14 cellular contexts compared by ENCODE assay signal in genomic region chr16:81029930-81030604, GRCh38. TPM values are rescaled to one million over a fixed set of nuclear protein-coding genes. Genes with fewer than 3 reads are reported as not detected.
"Had no signal": no experiment of that assay in that cellular context is flagged by ENCODE, and none has a peak within 500 bp of the region (broad histone marks: within the 10 kb centered on the region; RNA-seq: fewer than 3 reads in every experiment).

No MANE protein-coding gene starts in this region.

- H3K27me3 Mint-ChIP-seq: activated naive CD8-positive, alpha-beta T cell treated with anti-CD3 and anti-CD28 coated beads, Interleukin-2, amount 10 ng/mL, durations not matched to agents 7 days and 5 days; memory B cell; stimulated activated memory B cell treated with anti-CD40 and anti-IgM and Interleukin-4, amounts not matched to agents 10 μg/mL and 1 μg/mL and 100 μg/mL, for 72 hours had no signal

- ATAC-seq: body of pancreas; foreskin keratinocyte; stimulated activated memory B cell treated with anti-CD40 and anti-IgM and Interleukin-4, amounts not matched to agents 10 μg/mL and 1 μg/mL and 100 μg/mL, for 72 hours; upper lobe of right lung had no signal

- H3K4me3 Mint-ChIP-seq: activated naive CD8-positive, alpha-beta T cell treated with anti-CD3 and anti-CD28 coated beads, Interleukin-2, amount 10 ng/mL, durations not matched to agents 7 days and 5 days; endodermal cell; memory B cell; stimulated activated memory B cell treated with anti-CD40 and anti-IgM and Interleukin-4, amounts not matched to agents 10 μg/mL and 1 μg/mL and 100 μg/mL, for 72 hours had no signal

- H3K4me1 Mint-ChIP-seq: activated naive CD8-positive, alpha-beta T cell treated with anti-CD3 and anti-CD28 coated beads, Interleukin-2, amount 10 ng/mL, durations not matched to agents 7 days and 5 days; endodermal cell; memory B cell; stimulated activated memory B cell treated with anti-CD40 and anti-IgM and Interleukin-4, amounts not matched to agents 10 μg/mL and 1 μg/mL and 100 μg/mL, for 72 hours had no signal

- H3K27ac Mint-ChIP-seq: activated naive CD8-positive, alpha-beta T cell treated with anti-CD3 and anti-CD28 coated beads, Interleukin-2, amount 10 ng/mL, durations not matched to agents 7 days and 5 days; endodermal cell; memory B cell; stimulated activated memory B cell treated with anti-CD40 and anti-IgM and Interleukin-4, amounts not matched to agents 10 μg/mL and 1 μg/mL and 100 μg/mL, for 72 hours had no signal

- DNase-seq: activated effector memory CD4-positive, alpha-beta T cell treated with anti-CD3 and anti-CD28 coated beads, Interleukin-2, amount 50 U/mL, for 16 hours; activated naive CD8-positive, alpha-beta T cell treated with anti-CD3 and anti-CD28 coated beads, Interleukin-2, amount 10 ng/mL, durations not matched to agents 7 days and 5 days; body of pancreas; endodermal cell; foreskin keratinocyte; retina; spleen; SW 1271; upper lobe of right lung had no signal

- H3K9me3 Mint-ChIP-seq: activated naive CD8-positive, alpha-beta T cell treated with anti-CD3 and anti-CD28 coated beads, Interleukin-2, amount 10 ng/mL, durations not matched to agents 7 days and 5 days; memory B cell; stimulated activated memory B cell treated with anti-CD40 and anti-IgM and Interleukin-4, amounts not matched to agents 10 μg/mL and 1 μg/mL and 100 μg/mL, for 72 hours had no signal

RNA-seq across cellular contexts. Expression of gene C16orf46, which starts 47.0 kb away (rescaled TPM):
- total RNA-seq: fibroblast of lung; mononuclear cell; T-helper 2 cell treated with Interferon-gamma antibody and Interleukin-4, amounts not matched to agents 100 ng/mL and 5 ng/mL, for 36 hours had no signal
